ENCODE assay signal across 10 cellular contexts in genomic region chr5:179142434-179143198, GRCh38.
DNase-seq lines count a peak whose midpoint lies in the region; ATAC-seq and TF ChIP-seq lines count a peak whose summit lies in the region.
"Had no signal": no experiment of that assay in that cellular context is flagged by ENCODE, and none has a peak within 500 bp of the region (broad histone marks: within the 10 kb centered on the region; RNA-seq: fewer than 3 reads in every experiment).

No MANE protein-coding gene starts in this region.

- H3K27me3 ChIP-seq in transverse colon, result no peaks in the 10 kb centered on the region

- no peaks in the 10 kb centered on the region for H3K27me3 Mint-ChIP-seq in activated CD4-positive, alpha-beta T cell treated with anti-CD3 and anti-CD28 coated beads, Interleukin-2, amount 10 ng/mL, durations not matched to agents 7 days and 5 days
- no peaks in the 10 kb centered on the region for H3K27me3 Mint-ChIP-seq in T-helper 2 cell treated with Interferon-gamma antibody and Interleukin-4, amounts not matched to agents 5 μg/mL and 100 μg/mL, for 36 hours (ENCODE audit: low read depth)
- H3K27me3 Mint-ChIP-seq in stimulated activated memory B cell treated with anti-CD40 and anti-IgM and Interleukin-4, amounts not matched to agents 10 μg/mL and 1 μg/mL and 100 μg/mL, for 72 hours, result no peaks in the 10 kb centered on the region
- H3K27me3 Mint-ChIP-seq: B cell had no signal

- no peaks in the 10 kb centered on the region for H3K4me1 ChIP-seq in transverse colon

- no peak for TF ChIP-seq POLR2A in transverse colon (IDR thresholded peaks at IDR 0.05)

- POLR2A ChIA-PET in activated CD4-positive, alpha-beta T cell treated with anti-CD3 and anti-CD28 coated beads, Interleukin-2, amount 10 ng/mL, durations not matched to agents 7 days and 5 days (lab: Charles Lee), result no interaction called here

- H3K36me3 Mint-ChIP-seq in activated CD4-positive, alpha-beta T cell treated with anti-CD3 and anti-CD28 coated beads, Interleukin-2, amount 10 ng/mL, durations not matched to agents 7 days and 5 days (ENCODE audit: low read depth), result peaks cover 11% of the 10 kb centered on the region
- no peaks in the 10 kb centered on the region for H3K36me3 Mint-ChIP-seq in T-helper 2 cell treated with Interferon-gamma antibody and Interleukin-4, amounts not matched to agents 5 μg/mL and 100 μg/mL, for 36 hours (ENCODE audit: low read depth)
- H3K36me3 Mint-ChIP-seq in stimulated activated memory B cell treated with anti-CD40 and anti-IgM and Interleukin-4, amounts not matched to agents 10 μg/mL and 1 μg/mL and 100 μg/mL, for 72 hours, result no peaks in the 10 kb centered on the region

- peaks cover 20% of the 10 kb centered on the region for H3K9me3 Mint-ChIP-seq in activated CD4-positive, alpha-beta T cell treated with anti-CD3 and anti-CD28 coated beads, Interleukin-2, amount 10 ng/mL, durations not matched to agents 7 days and 5 days
- peaks cover 11% of the 10 kb centered on the region for H3K9me3 Mint-ChIP-seq in T-helper 2 cell treated with Interferon-gamma antibody and Interleukin-4, amounts not matched to agents 5 μg/mL and 100 μg/mL, for 36 hours
- no peaks in the 10 kb centered on the region for H3K9me3 Mint-ChIP-seq in stimulated activated memory B cell treated with anti-CD40 and anti-IgM and Interleukin-4, amounts not matched to agents 10 μg/mL and 1 μg/mL and 100 μg/mL, for 72 hours

- intact Hi-C loops in transverse colon (cut with DNase I; ENCODE audit: low total_unique reads), result no loop called here

- peak; percentile 26 for ATAC-seq in stimulated activated memory B cell treated with anti-CD40 and anti-IgM and Interleukin-4, amounts not matched to agents 10 μg/mL and 1 μg/mL and 100 μg/mL, for 72 hours

- H3K4me3 ChIP-seq in coronary artery (no peak overlapping the region), transverse colon (no peak overlapping the region)

- H3K36me3 ChIP-seq in transverse colon, result no peaks in the 10 kb centered on the region

- CTCF ChIA-PET in activated CD4-positive, alpha-beta T cell treated with anti-CD3 and anti-CD28 coated beads, Interleukin-2, amount 10 ng/mL, durations not matched to agents 7 days and 5 days (lab: Charles Lee), result interaction anchor here (0.9 to 1.4 kb wide), 2 partner anchors 13 to 15 kb away, joined by 3 to 4 read pairs; no protein-coding TSS in a partner anchor

- H3K9me3 ChIP-seq in transverse colon, result no peaks in the 10 kb centered on the region

- TF ChIP-seq EP300 in transverse colon (IDR thresholded peaks at IDR 0.05; ENCODE audit: low read depth), result no peak

- no peak overlapping the region for H3K27ac Mint-ChIP-seq in activated CD4-positive, alpha-beta T cell treated with anti-CD3 and anti-CD28 coated beads, Interleukin-2, amount 10 ng/mL, durations not matched to agents 7 days and 5 days
- H3K27ac Mint-ChIP-seq in T-helper 2 cell treated with Interferon-gamma antibody and Interleukin-4, amounts not matched to agents 5 μg/mL and 100 μg/mL, for 36 hours, result peak overlapping the region; percentile 2
- H3K27ac Mint-ChIP-seq in stimulated activated memory B cell treated with anti-CD40 and anti-IgM and Interleukin-4, amounts not matched to agents 10 μg/mL and 1 μg/mL and 100 μg/mL, for 72 hours, result no peak overlapping the region
- H3K27ac Mint-ChIP-seq: B cell had no signal

- TF ChIP-seq CTCF in coronary artery (IDR thresholded peaks at IDR 0.05) (no peak), transverse colon (IDR thresholded peaks at IDR 0.05) (no peak)

- no peak overlapping the region for H3K27ac ChIP-seq in coronary artery
- H3K27ac ChIP-seq in transverse colon, result no peak overlapping the region

- no peak overlapping the region for H3K4me3 Mint-ChIP-seq in activated CD4-positive, alpha-beta T cell treated with anti-CD3 and anti-CD28 coated beads, Interleukin-2, amount 10 ng/mL, durations not matched to agents 7 days and 5 days
- H3K4me3 Mint-ChIP-seq in T-helper 2 cell treated with Interferon-gamma antibody and Interleukin-4, amounts not matched to agents 5 μg/mL and 100 μg/mL, for 36 hours, result no peak overlapping the region
- no peak overlapping the region for H3K4me3 Mint-ChIP-seq in stimulated activated memory B cell treated with anti-CD40 and anti-IgM and Interleukin-4, amounts not matched to agents 10 μg/mL and 1 μg/mL and 100 μg/mL, for 72 hours
- H3K4me3 Mint-ChIP-seq: B cell had no signal

- peak; percentile 22 for DNase-seq in activated CD4-positive, alpha-beta T cell treated with anti-CD3 and anti-CD28 coated beads, Interleukin-2, amount 10 ng/mL, durations not matched to agents 7 days and 5 days
- DNase-seq in activated CD4-positive, alpha-beta T cell treated with anti-CD3 and anti-CD28 coated beads for 1 hour, result no peak
- DNase-seq in T-helper 2 cell treated with Interferon-gamma antibody and Interleukin-4, amounts not matched to agents 5 μg/mL and 100 μg/mL, for 36 hours (ENCODE audit: low spot score), result peak; percentile 32
- DNase-seq in fibroblast of gingiva (ENCODE audit: low read depth), result peak; percentile 24
- DNase-seq in coronary artery (ENCODE audit: low spot score), result no peak
- no peak for DNase-seq in NK-92 (lab: John Stamatoyannopoulos, UW; ENCODE audit: unreplicated experiment)
- DNase-seq in transverse colon, result no peak
- DNase-seq: cerebellar nuclear complex had no signal

- 70 to 80% methylated on average over 3 of the region's 3 CpGs for WGBS in transverse colon (ENCODE audit: low coverage in 1 of 2), 2 donors

- peaks cover 17% of the 10 kb centered on the region for H3K4me1 Mint-ChIP-seq in activated CD4-positive, alpha-beta T cell treated with anti-CD3 and anti-CD28 coated beads, Interleukin-2, amount 10 ng/mL, durations not matched to agents 7 days and 5 days
- peaks cover 14% of the 10 kb centered on the region for H3K4me1 Mint-ChIP-seq in T-helper 2 cell treated with Interferon-gamma antibody and Interleukin-4, amounts not matched to agents 5 μg/mL and 100 μg/mL, for 36 hours (ENCODE audit: low read depth)
- peaks cover 10% of the 10 kb centered on the region for H3K4me1 Mint-ChIP-seq in stimulated activated memory B cell treated with anti-CD40 and anti-IgM and Interleukin-4, amounts not matched to agents 10 μg/mL and 1 μg/mL and 100 μg/mL, for 72 hours

- in situ Hi-C loops in transverse colon (cut with MboI; ENCODE audit: low pct_ligation_motif_present in 1 of 4, low pct_unique_long_range_greater_than_20kb in 1 of 4, low sequenced_read_pairs in 3 of 4), result no loop called here

Comparison
In these comparisons a context has a peak if more than half of its experiments do, and no peak if none do; other contexts are left out.
1. DNase-seq: peak in activated CD4-positive, alpha-beta T cell treated with anti-CD3 and anti-CD28 coated beads, Interleukin-2, amount 10 ng/mL, durations not matched to agents 7 days and 5 days (single experiment), T-helper 2 cell treated with Interferon-gamma antibody and Interleukin-4, amounts not matched to agents 5 μg/mL and 100 μg/mL, for 36 hours (single experiment) and fibroblast of gingiva (single experiment); none in activated CD4-positive, alpha-beta T cell treated with anti-CD3 and anti-CD28 coated beads for 1 hour (single experiment), coronary artery (single experiment), NK-92 (single experiment) and transverse colon (single experiment).